In genomic region chr20:19827818-19828217, GRCh38 we compare ENCODE assay signal across 12 cellular contexts.
A peak's percentile ranks its signal among the peaks of the same experiment; 100 is the strongest.
DNase-seq lines count a peak whose midpoint lies in the region; ATAC-seq and TF ChIP-seq lines count a peak whose summit lies in the region.
"Had no signal": no experiment of that assay in that cellular context is flagged by ENCODE, and none has a peak within 500 bp of the region (broad histone marks: within the 10 kb centered on the region; RNA-seq: fewer than 3 reads in every experiment).

No MANE protein-coding gene starts in this region.

- H3K4me1 ChIP-seq in BLaER1 treated with 17β-estradiol and CSF1 and Interleukin-3, amounts not matched to agents 10 nM and 100 nM = peaks cover 55 to 82% (median 68%) of the 10 kb centered on the region in 10 experiments
- H3K4me1 ChIP-seq in Panc1 (ENCODE audit: control insufficient read depth, insufficient read depth, low read length) (peaks cover 9% of the 10 kb centered on the region), upper lobe of right lung (peaks cover 5% of the 10 kb centered on the region), tibial nerve (peaks cover 0 to 7% (median 0%) of the 10 kb centered on the region in 4 donors)

- peak overlapping the region in 4 of 11 experiments; percentile 11 to 45 (median 36); a peak in 2 of 22 replicates for H3K9ac ChIP-seq in BLaER1 treated with 17β-estradiol and CSF1 and Interleukin-3, amounts not matched to agents 10 nM and 100 nM

- no peak for TF ChIP-seq EP300 in tibial nerve (IDR thresholded peaks at IDR 0.05)

- H3K36me3 ChIP-seq in BLaER1 treated with 17β-estradiol and CSF1 and Interleukin-3, amounts not matched to agents 10 nM and 100 nM = no peaks in the 10 kb centered on the region; a peak in 1 of 22 replicates
- no peaks in the 10 kb centered on the region for H3K36me3 ChIP-seq in Panc1 (ENCODE audit: control insufficient read depth, insufficient read depth, low read length)
- no peaks in the 10 kb centered on the region for H3K36me3 ChIP-seq in upper lobe of right lung
- H3K36me3 ChIP-seq in tibial nerve = peaks cover 0 to 15% (median 0%) of the 10 kb centered on the region in 3 donors

- no peaks in the 10 kb centered on the region for H3K27me3 ChIP-seq in BLaER1 treated with 17β-estradiol and CSF1 and Interleukin-3, amounts not matched to agents 10 nM and 100 nM
- no peaks in the 10 kb centered on the region for H3K27me3 ChIP-seq in Panc1 (ENCODE audit: control insufficient read depth, insufficient read depth, low read length)
- H3K27me3 ChIP-seq in upper lobe of right lung = no peaks in the 10 kb centered on the region
- H3K27me3 ChIP-seq in tibial nerve = no peaks in the 10 kb centered on the region
- H3K27me3 ChIP-seq: esophagus muscularis mucosa, upper lobe of left lung had no signal

- H3K27ac ChIP-seq in BLaER1 treated with 17β-estradiol and CSF1 and Interleukin-3, amounts not matched to agents 10 nM and 100 nM = peak overlapping the region in 9 of 11 experiments; percentile 10 to 78 (median 44); a peak in 12 of 22 replicates
- H3K27ac ChIP-seq in Panc1 (ENCODE audit: low read length) = peak overlapping the region; percentile 57; the same call in 1 of the 2 replicates
- H3K27ac ChIP-seq in upper lobe of right lung = no peak overlapping the region
- H3K27ac ChIP-seq in tibial nerve = no peak overlapping the region
- H3K27ac ChIP-seq: esophagus muscularis mucosa had no signal

- no peaks in the 10 kb centered on the region; a peak in 1 of 22 replicates for H4K20me1 ChIP-seq in BLaER1 treated with 17β-estradiol and CSF1 and Interleukin-3, amounts not matched to agents 10 nM and 100 nM

- WGBS in tibial nerve, 2 donors = 86 to 89% methylated on average over 1 of the region's 1 CpG

- ATAC-seq in GM19438 (IDR thresholded peaks at IDR 0.05; ENCODE audit: low read depth, unreplicated experiment) (peak; percentile 29), HG03066 (IDR thresholded peaks at IDR 0.05; ENCODE audit: low read depth, unreplicated experiment) (peak; percentile 18), Panc1 (no peak), upper lobe of right lung (no peak), GM19397 (IDR thresholded peaks at IDR 0.05; ENCODE audit: unreplicated experiment) (no peak)
- ATAC-seq: CD8-positive, alpha-beta T cell had no signal

- DNase-seq in Panc1 (ENCODE audit: low read depth, low spot score) (no peak), upper lobe of right lung (no peak), tibial nerve (ENCODE audit: low spot score in 2 of 2) (no peak)
- no peak for DNase-seq in stimulated activated CD4-positive, alpha-beta T cell treated with anti-CD3 and anti-CD28 coated beads, Interleukin-4, amount 100 ng/mL, for 24 hours
- DNase-seq: activated CD4-positive, alpha-beta T cell treated with anti-CD3 and anti-CD28 coated beads, Interleukin-2, amount 50 U/mL, for 1 hour; upper lobe of left lung had no signal

- intact Hi-C loops in Panc1 (cut with micrococcal nuclease; ENCODE audit: unreplicated experiment) = no loop called here
- intact Hi-C loops in upper lobe of right lung (cut with DNase I) = no loop called here

- peak overlapping the region; percentile 76 to 89 (median 80); a peak in 21 of 22 replicates for H3K4me2 ChIP-seq in BLaER1 treated with 17β-estradiol and CSF1 and Interleukin-3, amounts not matched to agents 10 nM and 100 nM

- CTCF ChIA-PET in Panc1 (lab: Charles Lee) = no interaction called here

- BruUV-seq in Panc1 (replicated peaks; lab: Mats Ljungman, UMichigan) = no TSS peak

- H3K4me3 ChIP-seq in BLaER1 treated with 17β-estradiol and CSF1 and Interleukin-3, amounts not matched to agents 10 nM and 100 nM = no peak overlapping the region
- H3K4me3 ChIP-seq in Panc1 (ENCODE audit: low read depth in 2 of 2, low read length in 2 of 2) (no peak overlapping the region), upper lobe of right lung (no peak overlapping the region), tibial nerve (no peak overlapping the region)
- H3K4me3 ChIP-seq: esophagus muscularis mucosa, upper lobe of left lung had no signal

- H3K9me3 ChIP-seq in BLaER1 treated with 17β-estradiol and CSF1 and Interleukin-3, amounts not matched to agents 10 nM and 100 nM (replicated peaks in 1 of 11) = peaks cover 0 to 7% (median 0%) of the 10 kb centered on the region in 11 experiments; a peak in 5 of 22 replicates
- H3K9me3 ChIP-seq in Panc1 (ENCODE audit: control insufficient read depth, insufficient read depth, low read depth, low read length) (no peaks in the 10 kb centered on the region), upper lobe of right lung (no peaks in the 10 kb centered on the region), tibial nerve (no peaks in the 10 kb centered on the region)
- H3K9me3 ChIP-seq: esophagus muscularis mucosa, upper lobe of left lung had no signal

- in situ Hi-C loops in Panc1 (cut with HindIII; ENCODE audit: low pct_unique_long_range_greater_than_20kb, low sequenced_read_pairs) = no loop called here

- no peak for TF ChIP-seq POLR2A in tibial nerve (IDR thresholded peaks at IDR 0.05)

- TF ChIP-seq CTCF in Panc1 (IDR thresholded peaks at IDR 0.05) (no peak), upper lobe of right lung (IDR thresholded peaks at IDR 0.05) (no peak), tibial nerve (IDR thresholded peaks at IDR 0.05) (no peak)

- POLR2A ChIA-PET in Panc1 (lab: Charles Lee) = interaction anchor here (0.5 kb wide), 1 partner anchor 9 kb away, joined by 5 read pairs; no protein-coding TSS in a partner anchor

Comparison
In these comparisons a context has a peak if more than half of its experiments do, and no peak if none do; other contexts are left out.
1. H3K27ac ChIP-seq: peak in BLaER1 treated with 17β-estradiol and CSF1 and Interleukin-3, amounts not matched to agents 10 nM and 100 nM (9 of 11) and Panc1 (single experiment); none in upper lobe of right lung (single experiment) and tibial nerve (0 of 4).
2. ATAC-seq: peak in GM19438 (single experiment) and HG03066 (single experiment); none in Panc1 (single experiment), upper lobe of right lung (single experiment) and GM19397 (single experiment).